16 cellular contexts compared by ENCODE assay signal in the genomic region with DNA sequence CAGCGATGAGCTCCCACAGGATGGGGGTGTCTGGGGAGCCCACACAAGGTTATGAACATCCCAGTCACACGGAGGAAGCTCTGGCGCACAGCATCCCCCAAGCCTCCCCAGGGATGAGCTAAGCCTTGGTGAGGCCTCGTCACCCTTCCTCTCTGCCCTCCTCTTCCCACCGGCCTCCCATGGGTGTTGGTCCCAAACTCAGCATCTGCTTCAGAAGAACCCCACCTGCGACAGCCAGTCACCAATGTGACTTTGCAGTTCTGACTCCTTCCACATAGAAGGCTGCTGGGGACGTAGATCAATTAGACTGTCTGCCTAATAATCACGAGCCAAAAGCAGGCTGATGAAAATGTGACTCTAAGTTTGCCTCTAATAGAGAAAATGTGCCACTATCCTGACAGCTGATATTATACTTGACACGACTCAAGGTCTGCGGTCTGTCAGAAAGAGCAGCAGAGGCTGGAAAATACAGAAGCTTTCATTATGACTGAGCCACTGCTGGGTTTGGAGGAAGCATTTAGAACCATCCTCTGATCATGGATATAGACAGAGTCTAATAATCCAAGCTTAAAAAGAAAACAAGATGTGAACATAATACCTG.
"Had no signal": no experiment of that assay in that cellular context is flagged by ENCODE, and none has a peak within 500 bp of the region (broad histone marks: within the 10 kb centered on the region; RNA-seq: fewer than 3 reads in every experiment).

No MANE protein-coding gene starts in this region.

- H3K4me3 ChIP-seq: breast epithelium, tibial nerve, vagina had no signal

- DNase-seq: activated CD4-positive, alpha-beta T cell treated with anti-CD3 and anti-CD28 coated beads, Interleukin-2, amount 10 ng/mL, durations not matched to agents 7 days and 5 days; activated gamma-delta T cell treated with Interleukin-2 at 50 U/mL for 16 hours; activated naive CD8-positive, alpha-beta T cell treated with anti-CD3 and anti-CD28 coated beads for 36 hours; activated T-cell treated with anti-CD3 and anti-CD28 coated beads, Interleukin-2, amount 50 U/mL, for 4 hours; aorta; dermis blood vessel endothelial cell; endodermal cell; erythroblast; kidney; left ventricle myocardium superior; mesenchymal stem cell; nephron progenitor cell; WERI-Rb-1 had no signal

- H3K36me3 Mint-ChIP-seq: activated naive CD8-positive, alpha-beta T cell treated with anti-CD3 and anti-CD28 coated beads for 36 hours had no signal

- H3K27ac Mint-ChIP-seq: activated CD4-positive, alpha-beta T cell treated with anti-CD3 and anti-CD28 coated beads, Interleukin-2, amount 10 ng/mL, durations not matched to agents 7 days and 5 days; activated naive CD8-positive, alpha-beta T cell treated with anti-CD3 and anti-CD28 coated beads for 36 hours; endodermal cell; nephron progenitor cell had no signal

- ATAC-seq: left ventricle myocardium superior had no signal

- H3K9me3 ChIP-seq: breast epithelium, tibial nerve, vagina had no signal

- H3K27me3 ChIP-seq: tibial nerve, vagina had no signal

- H3K4me1 Mint-ChIP-seq: endodermal cell, nephron progenitor cell had no signal

- H3K4me1 ChIP-seq: breast epithelium, tibial nerve, vagina had no signal

- H3K9me3 Mint-ChIP-seq: nephron progenitor cell had no signal

- H3K4me3 Mint-ChIP-seq: activated CD4-positive, alpha-beta T cell treated with anti-CD3 and anti-CD28 coated beads, Interleukin-2, amount 10 ng/mL, durations not matched to agents 7 days and 5 days; activated naive CD8-positive, alpha-beta T cell treated with anti-CD3 and anti-CD28 coated beads for 36 hours; activated T-cell treated with anti-CD3 and anti-CD28 coated beads, Interleukin-2, amount 50 U/mL, for 4 hours; endodermal cell; nephron progenitor cell had no signal

- H3K36me3 ChIP-seq: breast epithelium, tibial nerve, vagina, WERI-Rb-1 had no signal

- H3K27ac ChIP-seq: breast epithelium, tibial nerve, vagina, WERI-Rb-1 had no signal
